Comparison of ENCODE assay signal across 8 cellular contexts in the genomic region with DNA sequence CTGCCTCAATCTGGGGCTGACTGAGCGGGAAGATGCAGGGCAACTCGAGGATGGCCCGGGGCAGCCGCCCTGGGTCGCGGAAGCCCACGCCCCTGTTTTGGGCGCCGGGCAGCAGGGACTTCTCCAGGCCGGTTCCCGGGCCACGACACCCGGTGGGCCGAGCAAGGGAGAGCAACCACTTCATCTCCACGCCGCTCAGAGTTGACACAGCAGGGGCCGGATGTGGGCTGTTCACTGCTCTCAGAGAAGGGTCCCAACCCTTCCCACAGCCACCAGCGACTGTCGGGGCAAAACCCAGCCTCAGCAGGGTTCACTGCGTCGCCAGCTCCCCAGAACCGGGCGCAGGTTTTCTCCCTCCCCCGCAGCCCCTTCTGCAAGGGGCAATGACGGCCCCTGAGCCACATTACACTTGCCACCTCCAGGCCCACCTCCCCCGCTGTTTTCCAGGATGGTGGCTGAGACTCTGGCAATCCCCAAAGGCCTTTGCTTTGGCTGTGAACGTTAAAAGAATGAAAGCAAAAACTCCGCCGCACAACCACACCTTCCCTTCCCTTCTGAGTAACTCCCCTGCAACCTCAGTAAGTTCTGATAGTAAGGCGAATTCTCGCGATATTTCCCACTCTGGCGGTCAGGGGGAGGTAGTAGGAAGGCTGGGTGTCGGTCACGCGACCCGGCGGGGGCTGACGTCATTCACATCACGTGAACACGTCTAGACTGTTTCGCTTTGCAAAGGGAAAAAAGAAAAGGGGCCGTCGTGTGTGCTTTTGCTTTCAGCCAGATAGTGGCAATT. TPM values are rescaled to one million over a fixed set of nuclear protein-coding genes. Genes with fewer than 3 reads are reported as not detected.
A peak's percentile ranks its signal among the peaks of the same experiment; 100 is the strongest.
DNase-seq lines count a peak whose midpoint lies in the region; ATAC-seq, FAIRE-seq and TF ChIP-seq lines count a peak whose summit lies in the region.

No MANE protein-coding gene starts in this region.

- H3K4me2 ChIP-seq in OCI-LY1 (ENCODE audit: low read length) (peak overlapping the region; percentile 67), endothelial cell of umbilical vein (ENCODE audit: insufficient read depth, low read length) (peak overlapping the region; percentile 99)

- peak overlapping the region; percentile 100 for H3K27ac Mint-ChIP-seq in mesothelial cell of epicardium

- H2AFZ ChIP-seq in OCI-LY1 (ENCODE audit: low read length), result no peak overlapping the region
- peak overlapping the region; percentile 96 for H2AFZ ChIP-seq in endothelial cell of umbilical vein (ENCODE audit: low read depth, low read length)

- CTCF ChIA-PET in endothelial cell of umbilical vein (lab: Charles Lee), result interaction anchor here (1.0 to 1.2 kb wide), 2 partner anchors 214 to 367 kb away, joined by 3 read pairs; no protein-coding TSS in a partner anchor

- H3K36me3 Mint-ChIP-seq in mesothelial cell of epicardium, result no peaks in the 10 kb centered on the region

- H3K27me3 ChIP-seq in HUES6 (ENCODE audit: control insufficient read depth, insufficient read depth, low read length), result peaks cover 9% of the 10 kb centered on the region; the same call in 1 of the 2 replicates
- H3K27me3 ChIP-seq in OCI-LY1 (ENCODE audit: insufficient read depth, low read length), result no peaks in the 10 kb centered on the region
- no peaks in the 10 kb centered on the region for H3K27me3 ChIP-seq in endothelial cell of umbilical vein (ENCODE audit: control insufficient read depth in 2 of 2, insufficient read depth in 2 of 2, low read length in 2 of 2)

- POLR2A ChIA-PET in endothelial cell of umbilical vein (lab: Charles Lee), result interaction anchor here (1.0 kb wide), 1 partner anchor 294 kb away, joined by 3 read pairs; no protein-coding TSS in a partner anchor

- ATAC-seq in GM21447 (IDR thresholded peaks at IDR 0.05; ENCODE audit: unreplicated experiment), result peak; percentile 65

- H3K9me3 ChIP-seq in HUES6 (ENCODE audit: control insufficient read depth, insufficient read depth, low read depth, low read length) (no peaks in the 10 kb centered on the region), OCI-LY1 (ENCODE audit: low read length) (no peaks in the 10 kb centered on the region), endothelial cell of umbilical vein (replicated peaks; ENCODE audit: control insufficient read depth, insufficient read depth, low read length) (no peaks in the 10 kb centered on the region)

- TSS peak; percentile 21 for BruUV-seq in endothelial cell of umbilical vein (replicated peaks; lab: Mats Ljungman, UMichigan)

- H4K20me1 ChIP-seq in OCI-LY1 (ENCODE audit: insufficient read depth, low read length), result no peaks in the 10 kb centered on the region
- no peaks in the 10 kb centered on the region for H4K20me1 ChIP-seq in endothelial cell of umbilical vein (replicated peaks; ENCODE audit: control insufficient read depth, extremely low read depth, insufficient read depth, low read length)

- dilution Hi-C loops in endothelial cell of umbilical vein (cut with MboI; ENCODE audit: extremely low pct_ligation_motif_present, low sequenced_read_pairs), result no loop called here

- H3K27me3 Mint-ChIP-seq in mesothelial cell of epicardium (ENCODE audit: low read depth), result no peaks in the 10 kb centered on the region

- no peaks in the 10 kb centered on the region for H3K9me1 ChIP-seq in endothelial cell of umbilical vein (replicated peaks; ENCODE audit: control insufficient read depth, extremely low read depth, insufficient read depth, low read length)

- H3K27ac ChIP-seq in HUES6 (ENCODE audit: low read depth, low read length), result peak overlapping the region; percentile 95
- H3K27ac ChIP-seq in OCI-LY1 (ENCODE audit: low read depth, low read length, poor library complexity, severe bottlenecking), result peak overlapping the region; percentile 98
- peak overlapping the region; percentile 84 for H3K27ac ChIP-seq in endothelial cell of umbilical vein (ENCODE audit: insufficient read depth, low read depth, low read length)

- H3K4me3 ChIP-seq in HUES6 (ENCODE audit: low read depth, low read length) (peak overlapping the region; percentile 86), OCI-LY1 (ENCODE audit: low read depth, low read length, poor library complexity, severe bottlenecking) (peak overlapping the region; percentile 91), endothelial cell of umbilical vein (replicated peaks in 1 of 3; ENCODE audit: insufficient read depth in 1 of 3, low read depth in 1 of 3, low read length in 3 of 3) (peak overlapping the region; percentile 93 to 98 (median 97))

- peak overlapping the region; percentile 84 for H3K4me3 Mint-ChIP-seq in mesothelial cell of epicardium

- DNase-seq in D721Med (ENCODE audit: insufficient read length, low spot score) (peak; percentile 61), activated T-cell treated with anti-CD3 and anti-CD28 coated beads for 24 hours (ENCODE audit: low read depth) (peak; percentile 98), endothelial cell of umbilical vein (ENCODE audit: low read depth, low spot score) (peak; percentile 99), mesothelial cell of epicardium (ENCODE audit: low spot score in 2 of 2, unreplicated experiment in 2 of 2) (peak; percentile 94 to 98)
- DNase-seq in stimulated activated CD8-positive, alpha-beta memory T cell treated with anti-CD3 and anti-CD28 coated beads, Interleukin-15, amount 100 ng/mL, for 4 hours (ENCODE audit: low read depth in 2 of 2), result peak; percentile 93 to 99

- TF ChIP-seq CTCF in D721Med (IDR thresholded peaks at IDR 0.05; ENCODE audit: insufficient read depth, missing control alignments) (no peak), OCI-LY1 (IDR thresholded peaks at IDR 0.05; ENCODE audit: low read length) (no peak; the same call in 1 of the 2 replicates), endothelial cell of umbilical vein (IDR thresholded peaks at IDR 0.05; ENCODE audit: extremely low read depth in 1 of 2, insufficient read depth in 1 of 2, low read depth in 1 of 2, low read length in 2 of 2) (no peak), mesothelial cell of epicardium (IDR thresholded peaks at IDR 0.05; ENCODE audit: unreplicated experiment) (peak; percentile 4)

- intact Hi-C loops in endothelial cell of umbilical vein (cut with micrococcal nuclease), result loop anchor here (1.0 to 5.0 kb wide), 12 partner anchors 120 to 620 kb away; no protein-coding TSS in a partner anchor

- H3K9ac ChIP-seq in HUES6 (ENCODE audit: low read length) (peak overlapping the region; percentile 97), OCI-LY1 (ENCODE audit: low read length) (peak overlapping the region; percentile 95), endothelial cell of umbilical vein (replicated peaks; ENCODE audit: extremely low read depth, insufficient read depth, low read length) (peak overlapping the region; percentile 83)

- H3K36me3 ChIP-seq in HUES6 (ENCODE audit: control insufficient read depth, insufficient read depth, low read length), result peaks cover under 1% of the 10 kb centered on the region; the same call in 1 of the 2 replicates
- peaks cover 15% of the 10 kb centered on the region; the same call in 1 of the 2 replicates for H3K36me3 ChIP-seq in OCI-LY1 (ENCODE audit: insufficient read depth, low read length)
- peaks cover 0 to under 1% of the 10 kb centered on the region in 2 experiments for H3K36me3 ChIP-seq in endothelial cell of umbilical vein (ENCODE audit: control insufficient read depth in 2 of 2, extremely low read depth in 1 of 2, insufficient read depth in 2 of 2, low read length in 2 of 2)

- H3K9me2 ChIP-seq in OCI-LY1 (ENCODE audit: low read depth, low read length), result no peaks in the 10 kb centered on the region

- FAIRE-seq in D721Med (lab: Jason Lieb, UNC), result peak; percentile 89
- FAIRE-seq in endothelial cell of umbilical vein (lab: Jason Lieb, UNC), result peak; percentile 90

- peaks cover 56% of the 10 kb centered on the region for H3K4me1 Mint-ChIP-seq in mesothelial cell of epicardium

- no peaks in the 10 kb centered on the region for H3K9me3 Mint-ChIP-seq in mesothelial cell of epicardium

- H3K79me2 ChIP-seq in OCI-LY1 (ENCODE audit: insufficient read depth, low read length) (peaks cover 36% of the 10 kb centered on the region), endothelial cell of umbilical vein (ENCODE audit: control insufficient read depth, insufficient read depth, low read length) (peaks cover 13% of the 10 kb centered on the region)

- peak; percentile 76 for TF ChIP-seq POLR2A in endothelial cell of umbilical vein (IDR thresholded peaks at IDR 0.05; ENCODE audit: low read depth, low read length)

- H3F3A ChIP-seq in OCI-LY1 (ENCODE audit: insufficient read depth, low read length), result no peaks in the 10 kb centered on the region

- H3K4me1 ChIP-seq in HUES6 (ENCODE audit: control insufficient read depth, insufficient read depth, low read length) (peaks cover 17% of the 10 kb centered on the region), OCI-LY1 (ENCODE audit: insufficient read depth, low read length, severe bottlenecking) (peaks cover 28% of the 10 kb centered on the region), endothelial cell of umbilical vein (ENCODE audit: control insufficient read depth, extremely low read depth, insufficient read depth, low read length) (peaks cover 21% of the 10 kb centered on the region)

TF ChIP-seq in endothelial cell of umbilical vein, 7 proteins besides CTCF, POLR2A, EP300 and RAD21:
- TF ChIP-seq POLR2AphosphoS5 (IDR thresholded peaks at IDR 0.05; ENCODE audit: insufficient read depth, low read depth, low read length), result peak; percentile 75
- TF ChIP-seq GATA2 (IDR thresholded peaks at IDR 0.05; ENCODE audit: insufficient read depth, insufficient read length, low read depth, low read length), result peak; percentile 32
- TF ChIP-seq JUN (IDR thresholded peaks at IDR 0.05; ENCODE audit: borderline replicate concordance, insufficient read depth, insufficient read length, low read depth), result peak; percentile 93
- TF ChIP-seq MYC (IDR thresholded peaks at IDR 0.05; ENCODE audit: low read depth, low read length), result no peak
- peak; percentile 37 for TF ChIP-seq FOS (IDR thresholded peaks at IDR 0.05; ENCODE audit: borderline replicate concordance, insufficient read depth, low read length)
- TF ChIP-seq, protein P1, sequence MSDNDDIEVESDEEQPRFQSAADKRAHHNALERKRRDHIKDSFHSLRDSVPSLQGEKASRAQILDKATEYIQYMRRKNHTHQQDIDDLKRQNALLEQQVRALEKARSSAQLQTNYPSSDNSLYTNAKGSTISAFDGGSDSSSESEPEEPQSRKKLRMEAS (IDR thresholded peaks at IDR 0.05; ENCODE audit: insufficient read depth, insufficient read length), result peak; percentile 88
- TF ChIP-seq EZH2 (IDR thresholded peaks at IDR 0.05; ENCODE audit: borderline replicate concordance, low read depth, low read length, severe bottlenecking), result no peak

RNA-seq across cellular contexts. Expression of a gene that starts 0.7 kb away (rescaled TPM):
- total RNA-seq in endothelial cell of umbilical vein, result 23.0 and 30.7 TPM in 2 replicates
- polyA plus RNA-seq in endothelial cell of umbilical vein, result 9.3 and 10.4 TPM in 2 replicates
- 8.1 and 9.7 TPM in 2 replicates for polyA plus RNA-seq in endothelial cell of umbilical vein (2011; cell fraction: cytosol; rRNA removed)
- 15.9 and 17.2 TPM in 2 replicates for polyA plus RNA-seq in endothelial cell of umbilical vein (2011; cell fraction: nucleus; rRNA removed)
- polyA plus RNA-seq in endothelial cell of umbilical vein (2012), result 23.4 and 31.3 TPM in 2 replicates
- polyA minus RNA-seq in endothelial cell of umbilical vein, result 35.6 and 36.0 TPM in 2 replicates
- polyA minus RNA-seq in endothelial cell of umbilical vein (2011; cell fraction: cytosol; rRNA and poly(A)+ RNA removed), result 2.0 TPM
- 65.3 and 124 TPM in 2 replicates for polyA minus RNA-seq in endothelial cell of umbilical vein (2011; cell fraction: nucleus; rRNA and poly(A)+ RNA removed)
- total RNA-seq in mesothelial cell of epicardium, result 31.7 to 35.1 TPM (median 33.9 TPM) in 3 replicates

Comparison
In these comparisons a context has a peak if more than half of its experiments do, and no peak if none do; other contexts are left out.
1. Peak in every context shown above with its lines: DNase-seq, ATAC-seq, H3K4me3 ChIP-seq and H3K27ac ChIP-seq.